Comparison of ENCODE assay signal across 28 cellular contexts in the genomic region with DNA sequence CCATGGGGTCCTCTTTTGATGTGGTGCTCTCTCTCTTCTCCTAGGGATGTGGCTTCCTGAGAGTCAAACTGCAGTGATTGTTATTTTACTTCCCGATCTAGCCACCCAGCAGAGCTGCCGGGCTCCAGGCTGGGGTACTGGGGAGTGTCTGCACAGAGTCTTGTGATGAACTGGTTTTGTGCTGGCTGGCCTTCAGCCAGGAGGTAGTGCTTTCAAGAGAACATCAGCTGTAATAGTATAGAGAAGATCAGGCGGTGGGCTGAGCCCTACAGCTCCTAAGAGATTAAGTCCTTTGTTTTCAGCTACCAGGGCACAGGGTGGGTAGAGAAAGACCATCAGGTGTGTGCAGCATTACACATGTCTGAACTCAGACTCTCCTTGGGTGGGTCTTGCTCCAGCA. TPM values are rescaled to one million over a fixed set of nuclear protein-coding genes. Genes with fewer than 3 reads are reported as not detected.
"Had no signal": no experiment of that assay in that cellular context is flagged by ENCODE, and none has a peak within 500 bp of the region (broad histone marks: within the 10 kb centered on the region; RNA-seq: fewer than 3 reads in every experiment).

No MANE protein-coding gene starts in this region.

- H3K36me3 ChIP-seq: brain microvascular endothelial cell, cardiac muscle cell had no signal

- DNase-seq: activated CD4-positive, alpha-beta memory T cell treated with anti-CD3 and anti-CD28 coated beads, Interleukin-2, amount 10 ng/mL, durations not matched to agents 7 days and 5 days; activated CD4-positive, alpha-beta T cell treated with anti-CD3 and anti-CD28 coated beads for 36 hours; activated CD4-positive, alpha-beta T cell treated with anti-CD3 and anti-CD28 coated beads, Interleukin-2, amount 50 U/mL, for 1 hour; activated CD4-positive, CD25-positive, alpha-beta regulatory T cell; activated gamma-delta T cell; activated naive CD4-positive, alpha-beta T cell treated with anti-CD3 and anti-CD28 coated beads for 36 hours; activated T-cell treated with anti-CD3 and anti-CD28 coated beads for 4 hours; activated T-cell treated with anti-CD3 and anti-CD28 coated beads, Interleukin-2, amount 50 U/mL, for 48 hours; amygdala; brain microvascular endothelial cell; NCI-H1092; NCI-H1417; NCI-H1930; NCI-H2171; NCI-H2227 treated with DMSO at 0.1 percent for 48 hours; NCI-H526; NCI-H774; SIG-M5; T-helper 1 cell had no signal

- H3K4me3 ChIP-seq: cardiac muscle cell had no signal

- H3K27me3 ChIP-seq: brain microvascular endothelial cell, cardiac muscle cell had no signal

- H3K27ac ChIP-seq: brain microvascular endothelial cell, cardiac muscle cell, VCaP had no signal

- ATAC-seq: activated CD4-positive, alpha-beta T cell treated with anti-CD3 and anti-CD28 coated beads for 36 hours; activated T-helper 17 cell treated with anti-CD3 and anti-CD28 coated beads, Interleukin-2, amount 50 U/mL, for 72 hours had no signal

RNA-seq across cellular contexts. Expression of a gene that starts 59.0 kb away (rescaled TPM):
- total RNA-seq: activated CD4-positive, alpha-beta memory T cell treated with anti-CD3 and anti-CD28 coated beads, Interleukin-2, amount 10 ng/mL, durations not matched to agents 7 days and 5 days; activated CD4-positive, alpha-beta T cell treated with anti-CD3 and anti-CD28 coated beads for 36 hours; activated CD8-positive, alpha-beta memory T cell treated with anti-CD3 and anti-CD28 coated beads for 36 hours; activated naive CD4-positive, alpha-beta T cell treated with anti-CD3 and anti-CD28 coated beads for 36 hours; activated T-helper 17 cell treated with anti-CD3 and anti-CD28 coated beads, Interleukin-2, amount 50 U/mL, for 72 hours; cardiac muscle cell; M059J; NCI-H460; OCI-LY7; RPMI7951; T-helper 2 cell treated with Interferon-gamma antibody and Interleukin-4, amounts not matched to agents 100 ng/mL and 5 ng/mL, for 36 hours had no signal
